Comparison of ENCODE assay signal across 8 cellular contexts in the genomic region with DNA sequence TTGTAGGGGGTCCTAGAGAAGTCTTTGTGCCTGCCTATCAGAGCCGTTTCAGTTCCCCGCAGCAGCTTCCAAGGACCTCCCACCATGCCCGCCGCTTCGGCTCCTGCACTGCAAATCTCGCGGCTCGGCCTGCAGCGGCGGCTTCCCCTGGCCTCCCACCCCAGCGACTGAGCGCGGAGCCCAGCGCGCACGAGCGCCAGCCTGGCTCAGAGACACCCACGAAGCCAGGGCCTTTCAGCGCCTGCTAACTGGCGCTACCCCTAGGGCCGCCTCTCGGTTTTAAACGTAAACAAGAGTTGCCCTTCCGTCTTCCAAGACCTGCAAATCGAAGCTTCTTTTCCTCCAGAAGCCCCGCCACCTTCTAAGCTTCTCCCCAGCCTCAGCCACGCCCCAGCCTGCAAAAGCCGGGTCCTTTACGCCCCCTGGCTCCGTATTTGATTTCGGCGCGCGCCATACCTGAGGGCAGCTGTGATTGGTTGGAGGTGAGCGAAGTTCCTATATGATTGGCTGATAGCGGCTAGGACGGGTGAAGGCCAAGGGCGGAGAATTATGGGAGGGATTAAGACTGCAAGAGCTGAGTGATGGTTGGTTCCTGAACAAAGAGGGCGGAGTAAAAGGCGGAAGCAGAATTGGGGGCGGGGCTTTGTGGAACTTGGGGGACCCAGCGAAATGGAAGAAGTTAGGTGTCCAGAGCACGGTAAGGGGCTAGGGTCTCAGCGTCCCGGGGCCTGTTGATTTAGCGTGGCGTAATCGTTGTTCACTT. TPM values are rescaled to one million over a fixed set of nuclear protein-coding genes. Genes with fewer than 3 reads are reported as not detected.
A peak's percentile ranks its signal among the peaks of the same experiment; 100 is the strongest.
DNase-seq lines count a peak whose midpoint lies in the region; ATAC-seq and FAIRE-seq lines count a peak whose summit lies in the region.

Gene TTF2 (plus strand): TSS at position 649 of the 763 bp plus-strand sequence. CDS start 21 bp downstream, at position 670.

- peak; percentile 93 for ATAC-seq in GM21390 (IDR thresholded peaks at IDR 0.05; ENCODE audit: unreplicated experiment)

- in situ Hi-C loops in Caki2 (cut with HindIII; ENCODE audit: low pct_unique_long_range_greater_than_20kb, low sequenced_read_pairs) = no loop called here

- peak; percentile 99 for FAIRE-seq in endometrium (lab: Jason Lieb, UNC)

- peaks cover 5% of the 10 kb centered on the region for H3K36me3 ChIP-seq in mesodermal cell (ENCODE audit: control insufficient read depth, insufficient read depth, low read length)

- no peaks in the 10 kb centered on the region for H3K4me1 ChIP-seq in mesodermal cell (ENCODE audit: control insufficient read depth, insufficient read depth, low read length, poor library complexity, severe bottlenecking)

- H3K4me3 ChIP-seq in mesodermal cell (ENCODE audit: extremely low read depth, insufficient read depth, low read length, poor library complexity, severe bottlenecking) = peak within 1 kb of the TSS; percentile 83

- DNase-seq in Caki2 (ENCODE audit: low read depth) (peak; percentile 99), HUDEP-2 (lab: John Stamatoyannopoulos, UW; ENCODE audit: unreplicated experiment in 76 of 76) (peak in 75 of 76 experiments; percentile 72 to 99 (median 95)), NOMO-1 treated with dmso at 0.1 percent for 144 hours (lab: John Stamatoyannopoulos, UW; ENCODE audit: unreplicated experiment) (peak; percentile 100)
- peak; percentile 87 to 92 (median 87) for DNase-seq in activated CD8-positive, alpha-beta memory T cell treated with anti-CD3 and anti-CD28 coated beads for 48 hours (ENCODE audit: low read depth in 2 of 3, low spot score in 2 of 3)
- peak; percentile 75 for DNase-seq in stimulated activated CD8-positive, alpha-beta memory T cell treated with anti-CD3 and anti-CD28 coated beads, Interleukin-15, amount 100 ng/mL, for 24 hours (ENCODE audit: low read depth)

- no peaks in the 10 kb centered on the region for H3K9me3 ChIP-seq in mesodermal cell (ENCODE audit: control insufficient read depth, low read length)

- 0 to 1% methylated on average over 36 to 45 of the region's 48 CpGs for WGBS in mesodermal cell (ENCODE audit: insufficient coverage in 2 of 2), 2 experiments

- H3K27ac ChIP-seq in mesodermal cell (ENCODE audit: low read depth, low read length, severe bottlenecking) = peak within 1 kb of the TSS; percentile 78

RNA-seq across cellular contexts. Expression of gene TTF2, which starts in this region (rescaled TPM):
- total RNA-seq in Caki2 (2014; rRNA removed; shearing (Covaris generic); ENCODE audit: low replicate concordance) = 4.2 and 12.7 TPM in 2 replicates
- polyA plus RNA-seq in mesodermal cell (2013, experiment 1 of 2) = 24.4 TPM
- 22.7 TPM for polyA plus RNA-seq in mesodermal cell (2013, experiment 2 of 2)

Comparison
In these comparisons a context has a peak if more than half of its experiments do, and no peak if none do; other contexts are left out.
1. Peak in every context shown above with its lines: DNase-seq, ATAC-seq, H3K4me3 ChIP-seq and H3K27ac ChIP-seq.